In the genomic region with DNA sequence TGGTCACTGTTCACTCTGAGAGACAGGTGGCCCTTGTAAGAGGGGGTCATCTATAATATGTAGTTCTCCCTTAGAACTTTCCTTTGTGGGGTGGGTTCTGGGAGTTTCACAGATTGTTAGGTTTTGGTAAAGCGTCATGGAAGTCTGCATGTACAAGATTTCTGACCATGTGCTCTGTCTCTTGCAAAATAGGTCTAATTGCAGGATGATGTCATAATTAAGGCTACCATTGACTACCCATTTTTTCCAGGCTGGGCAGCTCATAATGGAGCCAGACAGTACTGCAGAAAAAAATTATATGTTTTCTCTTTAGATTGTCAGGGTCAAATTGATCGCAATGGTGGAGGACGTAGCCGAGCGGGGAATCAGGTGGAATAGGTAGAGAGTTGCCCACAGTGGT, we compare ENCODE assay signal across 28 cellular contexts. TPM values are rescaled to one million over a fixed set of nuclear protein-coding genes. Genes with fewer than 3 reads are reported as not detected.
DNase-seq lines count a peak whose midpoint lies in the region; ATAC-seq, FAIRE-seq and TF ChIP-seq lines count a peak whose summit lies in the region.
"Had no signal": no experiment of that assay in that cellular context is flagged by ENCODE, and none has a peak within 500 bp of the region (broad histone marks: within the 10 kb centered on the region; RNA-seq: fewer than 3 reads in every experiment).

No MANE protein-coding gene starts in this region.

- H4K20me1 ChIP-seq in GM23248 (ENCODE audit: insufficient read depth) (no peaks in the 10 kb centered on the region), GM12878 (ENCODE audit: control insufficient read depth, insufficient read depth) (no peaks in the 10 kb centered on the region)

- 75 to 76% methylated on average over 5 of the region's 5 CpGs for WGBS in GM23248 (ENCODE audit: low coverage in 1 of 2, low lambda C conversion rate in 2 of 2, missing lambda C conversion rate in 2 of 2), 2 experiments
- 80% methylated on average over 5 of the region's 5 CpGs for WGBS in GM12878 (ENCODE audit: insufficient coverage, insufficient replicate concordance, low lambda C conversion rate, missing lambda C conversion rate)
- 73% methylated on average over 5 of the region's 5 CpGs for WGBS in right lobe of liver (ENCODE audit: insufficient coverage, low coverage, low lambda C conversion rate, missing lambda C conversion rate)

- no peak for TF ChIP-seq RAD21 in GM12878 (IDR thresholded peaks at IDR 0.05; ENCODE audit: insufficient read depth, low read depth, low read length)

- H3K4me1 ChIP-seq in GM23248 (ENCODE audit: insufficient read depth), result peaks cover 4% of the 10 kb centered on the region; the same call in 1 of the 2 replicates
- peaks cover 19% of the 10 kb centered on the region for H3K4me1 ChIP-seq in GM12878 (ENCODE audit: control insufficient read depth, insufficient read depth, low read length)
- peaks cover 0 to 31% (median 8%) of the 10 kb centered on the region in 4 donors for H3K4me1 ChIP-seq in right lobe of liver
- peaks cover 11 to 21% of the 10 kb centered on the region in 2 donors for H3K4me1 ChIP-seq in naive thymus-derived CD4-positive, alpha-beta T cell (ENCODE audit: control insufficient read depth in 2 of 2, insufficient read depth in 2 of 2, low read length in 2 of 2)

- no peaks in the 10 kb centered on the region for H3F3A ChIP-seq in GM23248 (ENCODE audit: insufficient read depth)

- H3K79me2 ChIP-seq in GM23248 (ENCODE audit: insufficient read depth) (peaks cover 4% of the 10 kb centered on the region; the same call in 1 of the 2 replicates), GM12878 (ENCODE audit: control insufficient read depth, insufficient read depth, low read length) (peaks cover 14% of the 10 kb centered on the region)

- H3K4me1 Mint-ChIP-seq in naive thymus-derived CD4-positive, alpha-beta T cell, result peaks cover 15 to 44% (median 31%) of the 10 kb centered on the region in 7 donors

- H3K4me2 ChIP-seq in GM23248 (ENCODE audit: unreplicated experiment), result no peak overlapping the region
- no peak overlapping the region for H3K4me2 ChIP-seq in GM12878 (ENCODE audit: control insufficient read depth, insufficient read depth)
- H3K4me2 ChIP-seq: A549; BLaER1 treated with 17β-estradiol and CSF1 and Interleukin-3, amounts not matched to agents 10 nM and 100 nM had no signal

- FAIRE-seq in GM12878 (lab: Jason Lieb, UNC), result no peak
- FAIRE-seq: A549, H54 had no signal

- POLR2A ChIA-PET in GM12878 (lab: Charles Lee), result interaction anchor here (6.0 kb wide), 1 partner anchor 14 kb away, joined by 74 read pairs; no protein-coding TSS in a partner anchor
- POLR2A ChIA-PET in naive thymus-derived CD4-positive, alpha-beta T cell (lab: Charles Lee), result interaction anchor here (4.8 kb wide), 1 partner anchor 27 kb away, joined by 45 read pairs; a partner anchor contains a TSS

- TF ChIP-seq EP300 in GM12878 (IDR thresholded peaks at IDR 0.05; ENCODE audit: borderline replicate concordance in 1 of 2, control insufficient read depth in 1 of 2, low read depth in 2 of 2, low read length in 2 of 2), result no peak

- H3K27ac ChIP-seq in GM23248, result no peak overlapping the region
- no peak overlapping the region for H3K27ac ChIP-seq in GM12878 (ENCODE audit: control insufficient read depth, insufficient read depth)
- H3K27ac ChIP-seq in right lobe of liver, result peak overlapping the region in 1 of 3 donors; percentile 92
- H3K27ac ChIP-seq in naive thymus-derived CD4-positive, alpha-beta T cell (ENCODE audit: low read depth, low read length), result no peak overlapping the region
- H3K27ac ChIP-seq: A549; BLaER1 treated with 17β-estradiol and CSF1 and Interleukin-3, amounts not matched to agents 10 nM and 100 nM; SJSA1 had no signal

- no peak overlapping the region for H3K27ac Mint-ChIP-seq in naive thymus-derived CD4-positive, alpha-beta T cell
- H3K27ac Mint-ChIP-seq in activated naive CD4-positive, alpha-beta T cell treated with anti-CD3 and anti-CD28 coated beads, Interleukin-2, amount 50 U/mL, for 72 hours, result no peak overlapping the region
- H3K27ac Mint-ChIP-seq: CD8-positive, alpha-beta T cell had no signal

- intact Hi-C loops in GM12878 (cut with micrococcal nuclease; ENCODE audit: unreplicated experiment) (no loop called here), right lobe of liver (cut with DNase I) (loop anchor here in 1 of 2 donors (10.0 kb wide), 1 partner anchor 124 kb away; no protein-coding TSS in a partner anchor)
- intact Hi-C loops in naive thymus-derived CD4-positive, alpha-beta T cell (cut with micrococcal nuclease), result no loop called here

- TF ChIP-seq CTCF in GM12878 (IDR thresholded peaks at IDR 0.05 in 2 of 3, conservative IDR thresholded peaks at IDR 0.05 in 1 of 3; ENCODE audit: control insufficient read depth in 2 of 3, extremely low read depth in 1 of 3, insufficient read depth in 1 of 3, low read depth in 3 of 3, low read length in 3 of 3) (no peak), right lobe of liver (IDR thresholded peaks at IDR 0.05) (no peak)

- H2AFZ ChIP-seq in GM23248 (no peak overlapping the region), GM12878 (ENCODE audit: control insufficient read depth, low read depth, low read length) (no peak overlapping the region)

- BruUV-seq in GM12878 (replicated peaks; lab: Mats Ljungman, UMichigan), result no TSS peak

- H3K9ac ChIP-seq in GM23248 (no peak overlapping the region), GM12878 (ENCODE audit: control insufficient read depth, insufficient read depth, low read length) (no peak overlapping the region)
- H3K9ac ChIP-seq: BLaER1 treated with 17β-estradiol and CSF1 and Interleukin-3, amounts not matched to agents 10 nM and 100 nM had no signal

- SMC1A ChIA-PET in GM12878 (lab: Charles Lee; ENCODE audit: uncharacterized antibody, unreplicated experiment), result interaction anchor here (1.5 to 10.0 kb wide), 2 partner anchors 9 to 84 kb away, joined by 4 to 86 read pairs; no protein-coding TSS in a partner anchor

- DNase-seq in GM23248 (peak; percentile 23), NOMO-1 (lab: John Stamatoyannopoulos, UW; ENCODE audit: unreplicated experiment in 2 of 2) (peak; percentile 39 to 55), GM12878 (ENCODE audit: low read depth, low spot score) (no peak), right lobe of liver (no peak), NCI-H2081 treated with DMSO at 0.1 percent for 48 hours (lab: John Stamatoyannopoulos, UW) (no peak)
- DNase-seq in naive thymus-derived CD4-positive, alpha-beta T cell, result no peak
- no peak for DNase-seq in activated naive CD4-positive, alpha-beta T cell treated with anti-CD3 and anti-CD28 coated beads, Interleukin-2, amount 50 U/mL, for 72 hours (ENCODE audit: low spot score in 2 of 2)
- DNase-seq in stimulated activated CD4-positive, alpha-beta T cell treated with anti-CD3 and anti-CD28 coated beads, Interleukin-1b, Interleukin-23, amount 100 ng/mL, for 48 hours, result no peak
- DNase-seq: AML-193; Caco-2; CD8-positive, alpha-beta T cell; DMS79; GF-D8; Kasumi-1; NCI-H1048; NCI-H1694; NCI-H2029 treated with DMSO at 0.1 percent for 48 hours; NCI-H226; NCI-H510A treated with DMSO at 0.1 percent for 48 hours; NCI-H774; Right ventricle myocardium superior; RPMI8226 had no signal

- TF ChIP-seq POLR2A in GM12878 (IDR thresholded peaks at IDR 0.05; ENCODE audit: low read depth, low read length) (no peak), right lobe of liver (IDR thresholded peaks at IDR 0.05) (no peak)

- no peaks in the 10 kb centered on the region for H3K9me3 ChIP-seq in GM23248 (ENCODE audit: low read depth)
- H3K9me3 ChIP-seq in GM12878 (replicated peaks; ENCODE audit: control insufficient read depth, insufficient read depth, low read length), result no peaks in the 10 kb centered on the region
- H3K9me3 ChIP-seq in right lobe of liver, result no peaks in the 10 kb centered on the region
- H3K9me3 ChIP-seq in naive thymus-derived CD4-positive, alpha-beta T cell (ENCODE audit: control insufficient read depth in 2 of 3, low read length in 3 of 3), result no peaks in the 10 kb centered on the region
- H3K9me3 ChIP-seq: A549, Caco-2, SJSA1 had no signal

- RAD21 ChIA-PET in GM12878 (lab: Charles Lee; ENCODE audit: unreplicated experiment), result interaction anchor here (7.5 kb wide), 1 partner anchor 28 kb away, joined by 95 read pairs; a partner anchor contains a TSS

- ATAC-seq in GM12878, result no peak
- ATAC-seq in right lobe of liver, result no peak
- ATAC-seq in naive thymus-derived CD4-positive, alpha-beta T cell, result no peak
- no peak for ATAC-seq in activated naive CD4-positive, alpha-beta T cell treated with anti-CD3 and anti-CD28 coated beads, Interleukin-2, amount 50 U/mL, for 72 hours
- ATAC-seq: A549; CD8-positive, alpha-beta T cell had no signal

- in situ Hi-C loops in GM23248 (cut with MboI) (no loop called here), GM12878 (cut with MboI) (no loop called here)

- H3K9me2 ChIP-seq in GM23248 (ENCODE audit: insufficient read depth), result no peaks in the 10 kb centered on the region

- H3K27me3 ChIP-seq in GM23248 (replicated peaks; ENCODE audit: insufficient read depth), result 0 out of 2 replicates have a peak, but pooled peaks cover 6% of the 10 kb centered on the region
- H3K27me3 ChIP-seq in GM12878 (replicated peaks in 1 of 2; ENCODE audit: control insufficient read depth in 2 of 2, insufficient read depth in 2 of 2, low read length in 1 of 2), result no peaks in the 10 kb centered on the region
- no peaks in the 10 kb centered on the region for H3K27me3 ChIP-seq in right lobe of liver
- no peaks in the 10 kb centered on the region for H3K27me3 ChIP-seq in naive thymus-derived CD4-positive, alpha-beta T cell (ENCODE audit: control insufficient read depth in 2 of 2, insufficient read depth in 2 of 2, low read length in 2 of 2)
- H3K27me3 ChIP-seq: BLaER1 treated with 17β-estradiol and CSF1 and Interleukin-3, amounts not matched to agents 10 nM and 100 nM had no signal

- no peaks in the 10 kb centered on the region for H3K9me3 Mint-ChIP-seq in naive thymus-derived CD4-positive, alpha-beta T cell
- H3K9me3 Mint-ChIP-seq in activated naive CD4-positive, alpha-beta T cell treated with anti-CD3 and anti-CD28 coated beads, Interleukin-2, amount 50 U/mL, for 72 hours, result peaks cover 0 to 5% of the 10 kb centered on the region in 2 donors
- H3K9me3 Mint-ChIP-seq: CD8-positive, alpha-beta T cell had no signal

- no peaks in the 10 kb centered on the region for H3K36me3 ChIP-seq in GM23248 (ENCODE audit: low read depth)
- no peaks in the 10 kb centered on the region for H3K36me3 ChIP-seq in GM12878 (ENCODE audit: control insufficient read depth in 2 of 2, insufficient read depth in 2 of 2, low read length in 1 of 2)
- no peaks in the 10 kb centered on the region for H3K36me3 ChIP-seq in right lobe of liver
- H3K36me3 ChIP-seq in naive thymus-derived CD4-positive, alpha-beta T cell (ENCODE audit: control insufficient read depth in 2 of 3, insufficient read depth in 3 of 3, low read length in 3 of 3), result no peaks in the 10 kb centered on the region
- H3K36me3 ChIP-seq: BLaER1 treated with 17β-estradiol and CSF1 and Interleukin-3, amounts not matched to agents 10 nM and 100 nM; SJSA1 had no signal

- H3K4me3 ChIP-seq in GM23248 (no peak overlapping the region), GM12878 (no peak overlapping the region), right lobe of liver (peak overlapping the region in 2 of 3 donors; percentile 62 to 70)
- H3K4me3 ChIP-seq in naive thymus-derived CD4-positive, alpha-beta T cell (ENCODE audit: low read length), result no peak overlapping the region
- H3K4me3 ChIP-seq: A549; BLaER1 treated with 17β-estradiol and CSF1 and Interleukin-3, amounts not matched to agents 10 nM and 100 nM; SJSA1 had no signal

- H3K27me3 Mint-ChIP-seq in naive thymus-derived CD4-positive, alpha-beta T cell, result no peaks in the 10 kb centered on the region

- H3K36me3 Mint-ChIP-seq in naive thymus-derived CD4-positive, alpha-beta T cell, result peaks cover 0 to 3% (median 0%) of the 10 kb centered on the region in 5 donors
- peaks cover 0 to 15% of the 10 kb centered on the region in 2 donors for H3K36me3 Mint-ChIP-seq in activated naive CD4-positive, alpha-beta T cell treated with anti-CD3 and anti-CD28 coated beads, Interleukin-2, amount 50 U/mL, for 72 hours
- H3K36me3 Mint-ChIP-seq: CD8-positive, alpha-beta T cell had no signal

- H3K4me3 Mint-ChIP-seq in naive thymus-derived CD4-positive, alpha-beta T cell, result no peak overlapping the region
- H3K4me3 Mint-ChIP-seq: CD8-positive, alpha-beta T cell had no signal

- CTCF ChIA-PET in GM12878 (lab: Yijun Ruan, JAX), result interaction anchor here (1.0 kb wide), 1 partner anchor 15 kb away, joined by 3 read pairs; no protein-coding TSS in a partner anchor
- CTCF ChIA-PET in naive thymus-derived CD4-positive, alpha-beta T cell (lab: Charles Lee), result no interaction called here

RNA-seq across cellular contexts. Expression of a gene that starts 3.7 kb away (rescaled TPM):
- 21.1 and 23.5 TPM in 2 replicates for total RNA-seq in GM23248 (2014; rRNA removed; shearing (Covaris generic))
- polyA plus RNA-seq in GM23248 (2016; fragmentation: Nextera tagmentation; extraction: Ambion mirVana) (10.5 and 11.2 TPM in 2 replicates), GM12878 (2011; rRNA removed) (85.4 and 106 TPM in 2 replicates), GM12878 (2014; fragmentation: Illumina TruSeq; extraction: Trizol) (74.4 and 83.9 TPM in 2 replicates), GM12878 (2014; fragmentation: Nextera tagmentation; extraction: Ambion mirVana) (10 to 100 TPM; 33.6 to 44.4 TPM), GM12878 (2014; rRNA removed) (62.0 and 63.9 TPM in 2 replicates), GM12878 (2016; fragmentation: Nextera tagmentation; extraction: Ambion mirVana) (10 to 100 TPM; 44.0 to 44.4 TPM)
- 150 and 162 TPM in 2 replicates for total RNA-seq in GM12878 (2013; cell fraction: nucleolus; rRNA removed)
- total RNA-seq in GM12878 (2014; rRNA removed) (102 and 109 TPM in 2 replicates), GM12878 (2014; rRNA removed; fragmentation: Illumina TruSeq; extraction: Trizol) (75.7 TPM in 2 replicates), GM12878 (2021) (95.1 and 95.6 TPM in 2 replicates), right lobe of liver (10 to 100 TPM; 11.7 to 23.6 (median 20.3) TPM)
- 46.2 TPM for polyA plus RNA-seq in GM12878 (2011; ENCODE audit: low read depth)
- 81.7 and 107 TPM in 2 replicates for polyA plus RNA-seq in GM12878 (2011; cell fraction: cytosol; rRNA removed)
- 27.6 and 30.7 TPM in 2 replicates for polyA plus RNA-seq in GM12878 (2011; cell fraction: nucleus; rRNA removed)
- polyA plus RNA-seq in GM12878 (2012), result 61.7 and 69.7 TPM in 2 replicates
- polyA minus RNA-seq in GM12878 (2011; rRNA and poly(A)+ RNA removed), result 109 and 137 TPM in 2 replicates
- polyA minus RNA-seq in GM12878 (2011; cell fraction: cytosol; rRNA and poly(A)+ RNA removed), result 43.7 and 54.0 TPM in 2 replicates
- 14.7 and 19.8 TPM in 2 replicates for polyA minus RNA-seq in GM12878 (2011; cell fraction: nucleus; rRNA and poly(A)+ RNA removed)
- total RNA-seq in naive thymus-derived CD4-positive, alpha-beta T cell, result 10 to 100 TPM; 11.1 to 45.6 (median 16.9) TPM
- polyA plus RNA-seq in naive thymus-derived CD4-positive, alpha-beta T cell, result 1 to 10 TPM; 5.0 to 5.4 TPM
- 10 to 100 TPM; 36.8 to 85.2 TPM for total RNA-seq in activated naive CD4-positive, alpha-beta T cell treated with anti-CD3 and anti-CD28 coated beads, Interleukin-2, amount 50 U/mL, for 72 hours

RNA-seq across cellular contexts. Expression of a gene that starts 25.4 kb away (rescaled TPM):
- 0.13 and 0.54 TPM in 2 replicates for total RNA-seq in GM23248 (2014; rRNA removed; shearing (Covaris generic))
- polyA plus RNA-seq in GM23248 (2016; fragmentation: Nextera tagmentation; extraction: Ambion mirVana), result 0.47 and 0.56 TPM in 2 replicates
- 69.3 and 77.6 TPM in 2 replicates for total RNA-seq in GM12878 (2013; cell fraction: nucleolus; rRNA removed)
- total RNA-seq in GM12878 (2014; rRNA removed), result 91.1 and 104 TPM in 2 replicates
- total RNA-seq in GM12878 (2014; rRNA removed; fragmentation: Illumina TruSeq; extraction: Trizol), result 78.8 and 80.3 TPM in 2 replicates
- total RNA-seq in GM12878 (2021), result 77.3 and 80.8 TPM in 2 replicates
- polyA plus RNA-seq in GM12878 (2011; ENCODE audit: low read depth), result 37.5 TPM
- 36.7 and 42.3 TPM in 2 replicates for polyA plus RNA-seq in GM12878 (2011; rRNA removed)
- polyA plus RNA-seq in GM12878 (2011; cell fraction: cytosol; rRNA removed), result 56.7 and 66.0 TPM in 2 replicates
- polyA plus RNA-seq in GM12878 (2011; cell fraction: nucleus; rRNA removed), result 16.1 and 18.3 TPM in 2 replicates
- polyA plus RNA-seq in GM12878 (2012), result 46.8 and 47.5 TPM in 2 replicates
- 104 and 106 TPM in 2 replicates for polyA plus RNA-seq in GM12878 (2014; fragmentation: Illumina TruSeq; extraction: Trizol)
- 10 to 100 TPM; 13.5 to 21.4 TPM for polyA plus RNA-seq in GM12878 (2014; fragmentation: Nextera tagmentation; extraction: Ambion mirVana)
- polyA plus RNA-seq in GM12878 (2014; rRNA removed), result 89.6 and 102 TPM in 2 replicates
- 10 to 100 TPM; 55.7 to 59.8 TPM for polyA plus RNA-seq in GM12878 (2016; fragmentation: Nextera tagmentation; extraction: Ambion mirVana)
- 32.8 and 41.3 TPM in 2 replicates for polyA minus RNA-seq in GM12878 (2011; rRNA and poly(A)+ RNA removed)
- 11.4 and 17.0 TPM in 2 replicates for polyA minus RNA-seq in GM12878 (2011; cell fraction: cytosol; rRNA and poly(A)+ RNA removed)
- polyA minus RNA-seq in GM12878 (2011; cell fraction: nucleus; rRNA and poly(A)+ RNA removed), result 11.6 and 16.5 TPM in 2 replicates
- total RNA-seq in right lobe of liver, result 10 to 100 TPM; 11.8 to 30.9 (median 22.9) TPM
- 100 to 1,000 TPM in 1 of 5 experiments, 10 to 100 TPM in 4; 63.6 to 104 (median 94.1) TPM for total RNA-seq in naive thymus-derived CD4-positive, alpha-beta T cell
- polyA plus RNA-seq in naive thymus-derived CD4-positive, alpha-beta T cell, result 100 to 1,000 TPM in 1 of 2 donors, 10 to 100 TPM in 1; 70.4 to 112 TPM
- total RNA-seq in activated naive CD4-positive, alpha-beta T cell treated with anti-CD3 and anti-CD28 coated beads, Interleukin-2, amount 50 U/mL, for 72 hours, result 10 to 100 TPM; 21.0 to 23.8 TPM

RNA-seq across cellular contexts. Expression of a gene that starts 54.3 kb away (rescaled TPM):
- total RNA-seq in GM23248 (2014; rRNA removed; shearing (Covaris generic)), result not detected in 2 replicates
- polyA plus RNA-seq in GM23248 (2016; fragmentation: Nextera tagmentation; extraction: Ambion mirVana), result not detected in 2 replicates
- total RNA-seq in GM12878 (2013; cell fraction: nucleolus; rRNA removed), result not detected in 2 replicates
- not detected in 2 replicates for total RNA-seq in GM12878 (2014; rRNA removed)
- total RNA-seq in GM12878 (2014; rRNA removed; fragmentation: Illumina TruSeq; extraction: Trizol), result not detected in 2 replicates
- not detected in 2 replicates for total RNA-seq in GM12878 (2021)
- not detected for polyA plus RNA-seq in GM12878 (2011; ENCODE audit: low read depth)
- not detected in 2 replicates for polyA plus RNA-seq in GM12878 (2011; rRNA removed)
- not detected in 2 replicates for polyA plus RNA-seq in GM12878 (2011; cell fraction: cytosol; rRNA removed)
- not detected in 2 replicates for polyA plus RNA-seq in GM12878 (2011; cell fraction: nucleus; rRNA removed)
- polyA plus RNA-seq in GM12878 (2012), result not detected in 2 replicates
- polyA plus RNA-seq in GM12878 (2014; fragmentation: Illumina TruSeq; extraction: Trizol), result not detected in 2 replicates
- under 1 TPM in 1 of 2 experiments, not detected in 1; 0.03 TPM for polyA plus RNA-seq in GM12878 (2014; fragmentation: Nextera tagmentation; extraction: Ambion mirVana)
- not detected in 2 replicates for polyA plus RNA-seq in GM12878 (2014; rRNA removed)
- not detected for polyA plus RNA-seq in GM12878 (2016; fragmentation: Nextera tagmentation; extraction: Ambion mirVana)
- polyA minus RNA-seq in GM12878 (2011; rRNA and poly(A)+ RNA removed), result not detected in 2 replicates
- not detected in 2 replicates for polyA minus RNA-seq in GM12878 (2011; cell fraction: cytosol; rRNA and poly(A)+ RNA removed)
- polyA minus RNA-seq in GM12878 (2011; cell fraction: nucleus; rRNA and poly(A)+ RNA removed), result not detected in 2 replicates
- not detected for total RNA-seq in right lobe of liver
- not detected for total RNA-seq in naive thymus-derived CD4-positive, alpha-beta T cell
- polyA plus RNA-seq in naive thymus-derived CD4-positive, alpha-beta T cell, result not detected
- not detected for total RNA-seq in activated naive CD4-positive, alpha-beta T cell treated with anti-CD3 and anti-CD28 coated beads, Interleukin-2, amount 50 U/mL, for 72 hours
- total RNA-seq: Caco-2; CD8-positive, alpha-beta T cell; HT-29; M059J; Right ventricle myocardium superior; SJSA1 had no signal
- polyA plus RNA-seq: A549 had no signal

Comparison
In these comparisons a context has a peak if more than half of its experiments do, and no peak if none do; other contexts are left out.
1. DNase-seq: peak in GM23248 (single experiment) and NOMO-1 (2 of 2); none in GM12878 (single experiment), right lobe of liver (0 of 3), naive thymus-derived CD4-positive, alpha-beta T cell (0 of 9), NCI-H2081 treated with DMSO at 0.1 percent for 48 hours (single experiment), activated naive CD4-positive, alpha-beta T cell treated with anti-CD3 and anti-CD28 coated beads, Interleukin-2, amount 50 U/mL, for 72 hours (0 of 2) and stimulated activated CD4-positive, alpha-beta T cell treated with anti-CD3 and anti-CD28 coated beads, Interleukin-1b, Interleukin-23, amount 100 ng/mL, for 48 hours (single experiment).
2. H3K4me3 ChIP-seq: peak in right lobe of liver (2 of 3); none in GM23248 (single experiment), GM12878 (single experiment) and naive thymus-derived CD4-positive, alpha-beta T cell (single experiment).